21 cellular contexts compared by ENCODE assay signal in genomic region chr2:117794668-117795067, GRCh38.
"Had no signal": no experiment of that assay in that cellular context is flagged by ENCODE, and none has a peak within 500 bp of the region (broad histone marks: within the 10 kb centered on the region; RNA-seq: fewer than 3 reads in every experiment).

No MANE protein-coding gene starts in this region.

- H3K27ac Mint-ChIP-seq: activated naive CD4-positive, alpha-beta T cell treated with anti-CD3 and anti-CD28 coated beads, Interleukin-2, amount 50 U/mL, for 24 hours; effector memory CD8-positive, alpha-beta T cell; memory B cell; T-helper 17 cell had no signal

- H3K9me3 Mint-ChIP-seq: effector memory CD8-positive, alpha-beta T cell had no signal

- H3K9me3 ChIP-seq: ascending aorta, upper lobe of right lung had no signal

- H3K4me1 Mint-ChIP-seq: activated naive CD4-positive, alpha-beta T cell treated with anti-CD3 and anti-CD28 coated beads, Interleukin-2, amount 50 U/mL, for 24 hours; memory B cell; T-helper 17 cell had no signal

- H3K4me1 ChIP-seq: ascending aorta, spleen, upper lobe of right lung had no signal

- H3K4me3 Mint-ChIP-seq: activated naive CD4-positive, alpha-beta T cell treated with anti-CD3 and anti-CD28 coated beads, Interleukin-2, amount 50 U/mL, for 24 hours; effector memory CD8-positive, alpha-beta T cell; memory B cell; T-helper 17 cell had no signal

- H3K27ac ChIP-seq: ascending aorta, cardiac muscle cell, epithelial cell of prostate, spleen, upper lobe of right lung, VCaP had no signal

- H3K36me3 ChIP-seq: ascending aorta, cardiac muscle cell, spleen, upper lobe of right lung had no signal

- ATAC-seq: effector memory CD8-positive, alpha-beta T cell; left ventricle myocardium superior; T-helper 17 cell; upper lobe of right lung had no signal

- DNase-seq: activated CD4-positive, alpha-beta T cell treated with anti-CD3 and anti-CD28 coated beads, Interleukin-2, amount 50 U/mL, for 1 hour; activated CD4-positive, CD25-positive, alpha-beta regulatory T cell treated with anti-CD3 and anti-CD28 coated beads, Interleukin-2, amount 50 U/mL, for 72 hours; activated CD8-positive, alpha-beta memory T cell treated with anti-CD3 and anti-CD28 coated beads, Interleukin-2, amount 50 U/mL, for 4 hours; activated effector memory CD4-positive, alpha-beta T cell treated with Interleukin-2 at 50 U/mL for 16 hours; activated T-cell treated with anti-CD3 and anti-CD28 coated beads, Interleukin-2, amount 50 U/mL, for 48 hours; dermis blood vessel endothelial cell; effector memory CD8-positive, alpha-beta T cell; left ventricle myocardium superior; occipital lobe; retina; spleen; stimulated activated CD4-positive, alpha-beta T cell treated with anti-CD3 and anti-CD28 coated beads, Interleukin-4, amount 100 ng/mL, for 4 hours; stimulated activated naive CD4-positive, alpha-beta T cell; T-helper 17 cell; upper lobe of right lung had no signal

- H3K4me3 ChIP-seq: ascending aorta, cardiac muscle cell, spleen, upper lobe of right lung had no signal

- H3K27me3 ChIP-seq: ascending aorta, cardiac muscle cell, upper lobe of right lung had no signal
